Comparison of ENCODE assay signal across 8 cellular contexts in genomic region chr19:18117364-18117691, GRCh38. TPM values are rescaled to one million over a fixed set of nuclear protein-coding genes. Genes with fewer than 3 reads are reported as not detected.
DNase-seq lines count a peak whose midpoint lies in the region; ATAC-seq and TF ChIP-seq lines count a peak whose summit lies in the region.

No MANE protein-coding gene starts in this region.

- H3K4me3 ChIP-seq in SK-N-MC (peak overlapping the region; percentile 92), fibroblast of lung (replicated peaks in 1 of 4; ENCODE audit: control extremely low read depth in 1 of 4, insufficient read depth in 1 of 4, low read depth in 3 of 4, low read length in 4 of 4) (peak overlapping the region in 3 of 4 experiments; percentile 30 to 49 (median 32)), skeletal muscle satellite cell (ENCODE audit: low read length) (peak overlapping the region; percentile 72)

- no peaks in the 10 kb centered on the region for H3K36me3 ChIP-seq in SK-N-MC (ENCODE audit: insufficient read depth, low read length)
- H3K36me3 ChIP-seq in fibroblast of lung (ENCODE audit: control insufficient read depth, insufficient read depth, low read length), result peaks cover 1% of the 10 kb centered on the region
- no peaks in the 10 kb centered on the region for H3K36me3 ChIP-seq in skeletal muscle satellite cell (ENCODE audit: insufficient read depth, low read length)

- no peaks in the 10 kb centered on the region for H3K9me3 ChIP-seq in SK-N-MC (ENCODE audit: low read depth, low read length)
- no peaks in the 10 kb centered on the region for H3K9me3 ChIP-seq in fibroblast of lung (ENCODE audit: control insufficient read depth, insufficient read depth, low read depth, low read length)
- no peaks in the 10 kb centered on the region for H3K9me3 ChIP-seq in skeletal muscle satellite cell (replicated peaks; ENCODE audit: low read length)

- DNase-seq in SK-N-MC (ENCODE audit: low read depth, low spot score) (no peak), fibroblast of lung (ENCODE audit: low read depth in 2 of 2) (no peak), midbrain (lab: John Stamatoyannopoulos, UW) (no peak), H4 (ENCODE audit: low spot score) (no peak)
- no peak for DNase-seq in stimulated activated CD4-positive, alpha-beta T cell treated with anti-CD3 and anti-CD28 coated beads, Interleukin-4, amount 100 ng/mL, for 1 hour

- no peak overlapping the region for H3K9ac ChIP-seq in SK-N-MC (ENCODE audit: insufficient read length)
- no peak overlapping the region for H3K9ac ChIP-seq in fibroblast of lung (ENCODE audit: insufficient read depth, low read length)
- H3K9ac ChIP-seq in skeletal muscle satellite cell (ENCODE audit: low read depth, low read length), result peak overlapping the region; percentile 66

- no peak for TF ChIP-seq CTCF in fibroblast of lung (conservative IDR thresholded peaks at IDR 0.05 in 1 of 2, IDR thresholded peaks at IDR 0.05 in 1 of 2; ENCODE audit: low read depth in 1 of 2, low read length in 2 of 2)

- H3K79me2 ChIP-seq in fibroblast of lung (ENCODE audit: control insufficient read depth, insufficient read depth, low read length), result no peaks in the 10 kb centered on the region

- ATAC-seq in GM21528 (IDR thresholded peaks at IDR 0.05; ENCODE audit: low FRiP score, unreplicated experiment), result peak; percentile 19
- ATAC-seq in GM21515 (IDR thresholded peaks at IDR 0.05; ENCODE audit: unreplicated experiment), result no peak

- H4K20me1 ChIP-seq in fibroblast of lung (ENCODE audit: control insufficient read depth, extremely low read depth, insufficient read depth, low read length), result no peaks in the 10 kb centered on the region

- H3K27ac ChIP-seq in SK-N-MC (0 out of 2 replicates have a peak overlapping the region, but pooled peaks have one; percentile 25), fibroblast of lung (ENCODE audit: insufficient read depth, low read length) (peak overlapping the region; percentile 43)

- peak overlapping the region; percentile 72 for H3K4me2 ChIP-seq in fibroblast of lung (ENCODE audit: extremely low read depth, insufficient read depth, low read length)
- H3K4me2 ChIP-seq in skeletal muscle satellite cell (ENCODE audit: low read length), result peak overlapping the region; percentile 94

- no peaks in the 10 kb centered on the region for H3K27me3 ChIP-seq in fibroblast of lung (ENCODE audit: control insufficient read depth, insufficient read depth, low read length)
- no peaks in the 10 kb centered on the region for H3K27me3 ChIP-seq in skeletal muscle satellite cell (ENCODE audit: control insufficient read depth, insufficient read depth, low read length)

- H3K4me1 ChIP-seq in fibroblast of lung (ENCODE audit: control insufficient read depth, extremely low read depth, insufficient read depth, low read length) (peaks cover 12% of the 10 kb centered on the region), skeletal muscle satellite cell (ENCODE audit: control insufficient read depth, insufficient read depth, low read length) (peaks cover 18% of the 10 kb centered on the region)

- H2AFZ ChIP-seq in fibroblast of lung (ENCODE audit: low read length), result peak overlapping the region; percentile 65

RNA-seq across cellular contexts. Expression of gene MAST3, which starts 19.8 kb away (rescaled TPM):
- 2.3 and 4.1 TPM in 2 replicates for total RNA-seq in fibroblast of lung
- polyA plus RNA-seq in fibroblast of lung, result 2.0 and 2.3 TPM in 2 replicates
- polyA plus RNA-seq in fibroblast of lung (2012), result 3.3 and 3.4 TPM in 2 replicates
- 10.1 and 11.5 TPM in 2 replicates for polyA minus RNA-seq in fibroblast of lung (ENCODE audit: low replicate concordance)
- total RNA-seq in skeletal muscle satellite cell (2012; rRNA removed), result 1.8 and 4.4 TPM in 2 replicates
- 2.4 and 3.1 TPM in 2 replicates for total RNA-seq in H4 (2014; rRNA removed; shearing (Covaris generic))

RNA-seq across cellular contexts. Expression of gene IL12RB1, which starts 30.6 kb away (rescaled TPM):
- under 0.01 and 0.50 TPM in 2 replicates for total RNA-seq in fibroblast of lung
- polyA plus RNA-seq in fibroblast of lung, result 0.06 and 0.75 TPM in 2 replicates
- 0.73 TPM in 1 of 2 replicates, not detected in the other for polyA plus RNA-seq in fibroblast of lung (2012)
- polyA minus RNA-seq in fibroblast of lung (ENCODE audit: low replicate concordance), result 0.37 and 2.5 TPM in 2 replicates
- total RNA-seq in skeletal muscle satellite cell (2012; rRNA removed), result 0.25 TPM in 1 of 2 replicates, not detected in the other
- 2.4 TPM in 2 replicates for total RNA-seq in H4 (2014; rRNA removed; shearing (Covaris generic))

RNA-seq across cellular contexts. Expression of gene PIK3R2, which starts 35.6 kb away (rescaled TPM):
- 10.1 and 11.3 TPM in 2 replicates for total RNA-seq in fibroblast of lung
- 18.4 and 29.5 TPM in 2 replicates for polyA plus RNA-seq in fibroblast of lung
- polyA plus RNA-seq in fibroblast of lung (2012), result 32.6 and 45.1 TPM in 2 replicates
- 25.4 and 35.9 TPM in 2 replicates for polyA minus RNA-seq in fibroblast of lung (ENCODE audit: low replicate concordance)
- total RNA-seq in skeletal muscle satellite cell (2012; rRNA removed), result 19.8 and 22.5 TPM in 2 replicates
- total RNA-seq in H4 (2014; rRNA removed; shearing (Covaris generic)), result 9.8 and 25.1 TPM in 2 replicates

RNA-seq across cellular contexts. Expression of gene IFI30, which starts 56.3 kb away (rescaled TPM):
- 3.1 and 8.8 TPM in 2 replicates for total RNA-seq in fibroblast of lung
- polyA plus RNA-seq in fibroblast of lung, result 15.8 and 50.9 TPM in 2 replicates
- 19.6 and 57.5 TPM in 2 replicates for polyA plus RNA-seq in fibroblast of lung (2012)
- 15.8 and 53.5 TPM in 2 replicates for polyA minus RNA-seq in fibroblast of lung (ENCODE audit: low replicate concordance)
- total RNA-seq in skeletal muscle satellite cell (2012; rRNA removed), result 72.0 and 80.6 TPM in 2 replicates
- total RNA-seq in H4 (2014; rRNA removed; shearing (Covaris generic)), result 156 and 172 TPM in 2 replicates

Comparison
In these comparisons a context has a peak if more than half of its experiments do, and no peak if none do; other contexts are left out.
1. H3K4me3 ChIP-seq: peak in every context shown above with its lines; median percentile 92 in SK-N-MC; 72 in skeletal muscle satellite cell; 32 in fibroblast of lung.